1 cellular context compared by ENCODE assay signal in the genomic region with DNA sequence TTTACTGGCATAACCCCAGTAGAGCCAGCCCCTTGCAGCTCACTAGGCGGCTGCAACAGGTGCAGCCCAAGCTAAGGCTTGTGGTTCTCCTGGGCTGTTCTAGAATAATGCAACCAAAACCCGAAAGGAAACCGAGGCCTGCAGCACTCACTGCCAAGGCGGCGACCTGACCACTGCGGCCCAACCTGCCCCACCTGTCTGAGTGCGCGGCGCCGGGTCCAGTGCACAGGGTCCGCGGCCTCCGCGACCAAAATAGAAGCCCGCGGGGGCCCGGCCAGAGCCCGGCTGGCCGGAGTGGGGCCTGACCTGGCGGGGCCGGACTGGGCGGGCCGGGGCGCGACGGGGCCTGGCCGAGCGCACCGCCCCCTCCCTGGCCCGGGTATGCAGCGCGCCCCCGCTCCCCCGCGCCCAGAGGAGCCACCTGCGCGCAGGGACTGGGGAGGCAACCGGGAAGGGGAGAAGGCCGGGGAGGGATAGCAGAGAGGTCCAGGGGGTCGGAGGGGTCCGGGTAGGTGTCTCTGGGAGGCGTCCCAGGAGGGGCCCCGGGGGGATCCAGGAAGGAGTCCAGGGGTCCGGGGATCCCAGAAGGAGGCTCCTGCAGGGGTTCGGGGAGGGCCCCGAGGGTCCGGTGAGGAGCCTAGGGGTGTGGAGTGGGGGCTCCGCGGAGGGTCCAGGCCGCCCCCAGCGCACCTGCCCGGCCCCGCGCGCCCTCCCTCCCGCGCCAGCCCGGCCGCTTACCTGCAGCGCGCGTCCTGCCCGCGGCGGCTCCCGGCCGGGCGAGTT.
A peak's percentile ranks its signal among the peaks of the same experiment; 100 is the strongest.
TF ChIP-seq lines count a peak whose summit lies in the region.

No MANE protein-coding gene starts in this region.

TF ChIP-seq in H1, 55 proteins besides CTCF, POLR2A, EP300 and RAD21 (continued from another document):
- TF ChIP-seq HDAC2 (IDR thresholded peaks at IDR 0.05; ENCODE audit: borderline replicate concordance in 1 of 2, low read depth in 2 of 2, low read length in 2 of 2) (0 out of 4 replicates have a peak, but pooled peaks of 1 of the 2 experiments have one; percentile 21), KDM4A (IDR thresholded peaks at IDR 0.05; ENCODE audit: low read depth, low read length, severe bottlenecking) (peak; percentile 72)
